Comparison of ENCODE assay signal across 22 cellular contexts in the genomic region with DNA sequence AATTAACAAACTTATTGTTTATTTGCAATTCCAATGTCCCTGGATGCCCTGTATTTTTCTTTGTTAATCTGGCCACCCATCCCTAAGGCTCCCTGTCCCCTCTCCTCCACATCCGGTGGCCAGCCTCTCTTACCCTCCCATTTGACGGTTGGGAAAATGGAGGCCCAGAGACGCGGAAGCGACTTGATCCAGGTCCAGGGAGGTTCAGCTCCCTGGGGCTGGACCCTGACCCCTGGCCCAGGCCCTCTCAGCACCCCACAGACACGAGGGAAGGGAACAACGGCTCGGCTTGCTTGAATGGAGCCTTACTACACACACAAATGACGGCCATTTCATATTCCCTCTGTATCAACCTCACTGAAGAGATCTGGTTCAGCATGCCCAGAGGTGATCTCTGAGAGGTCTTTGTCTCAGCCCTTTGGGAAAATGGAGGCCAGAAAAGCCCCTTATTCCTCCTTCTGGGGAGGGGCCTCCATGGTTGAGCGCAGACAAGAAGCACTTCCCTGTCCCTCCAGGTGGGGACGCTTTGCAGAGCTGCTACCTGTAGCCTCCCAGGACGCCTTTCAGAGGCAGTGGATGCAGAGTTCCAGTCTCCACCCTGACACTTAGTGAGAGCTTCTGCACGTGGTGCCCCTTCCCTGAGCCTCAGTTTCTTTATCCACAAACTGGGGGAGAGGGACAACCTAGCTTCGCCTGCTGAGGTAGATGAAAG.
"Had no signal": no experiment of that assay in that cellular context is flagged by ENCODE, and none has a peak within 500 bp of the region (broad histone marks: within the 10 kb centered on the region; RNA-seq: fewer than 3 reads in every experiment).

No MANE protein-coding gene starts in this region.

- H3K9me3 ChIP-seq: breast epithelium, psoas muscle, spleen, tibial nerve had no signal

- H3K4me3 ChIP-seq: breast epithelium, psoas muscle, spleen, tibial nerve had no signal

- H3K27me3 Mint-ChIP-seq: activated CD8-positive, alpha-beta T cell treated with anti-CD3 and anti-CD28 coated beads for 36 hours; activated T-helper 17 cell treated with anti-CD3 and anti-CD28 coated beads, Interleukin-2, amount 50 U/mL, for 72 hours; naive thymus-derived CD4-positive, alpha-beta T cell had no signal

- H3K9me3 Mint-ChIP-seq: activated CD4-positive, alpha-beta T cell treated with anti-CD3 and anti-CD28 coated beads, Interleukin-2, amount 10 ng/mL, durations not matched to agents 24 days and 14 days; activated CD8-positive, alpha-beta T cell treated with anti-CD3 and anti-CD28 coated beads for 36 hours; activated naive CD4-positive, alpha-beta T cell treated with anti-CD3 and anti-CD28 coated beads, Interleukin-2, amount 50 U/mL, for 72 hours; activated T-cell treated with anti-CD3 and anti-CD28 coated beads, Interleukin-2, amount 50 U/mL, for 4 hours; activated T-helper 17 cell treated with anti-CD3 and anti-CD28 coated beads, Interleukin-2, amount 50 U/mL, for 72 hours; immature natural killer cell; naive thymus-derived CD4-positive, alpha-beta T cell; T-helper 2 cell treated with Interferon-gamma antibody and Interleukin-4, amounts not matched to agents 5 μg/mL and 100 μg/mL, for 36 hours had no signal

- H3K4me1 ChIP-seq: breast epithelium, parathyroid adenoma, tibial nerve had no signal

- ATAC-seq: activated CD8-positive, alpha-beta T cell treated with anti-CD3 and anti-CD28 coated beads for 36 hours; activated naive CD4-positive, alpha-beta T cell treated with anti-CD3 and anti-CD28 coated beads, Interleukin-2, amount 50 U/mL, for 72 hours; activated T-cell treated with anti-CD3 and anti-CD28 coated beads, Interleukin-2, amount 50 U/mL, for 4 hours; activated T-helper 17 cell treated with anti-CD3 and anti-CD28 coated beads, Interleukin-2, amount 50 U/mL, for 72 hours; esophagus mucosa; naive thymus-derived CD4-positive, alpha-beta T cell; psoas muscle had no signal

- H3K27me3 ChIP-seq: spleen, tibial nerve had no signal

- H3K9ac ChIP-seq: parathyroid adenoma had no signal

- DNase-seq: activated CD4-positive, alpha-beta T cell treated with anti-CD3 and anti-CD28 coated beads, Interleukin-2, amount 10 ng/mL, durations not matched to agents 24 days and 14 days; activated CD8-positive, alpha-beta T cell treated with anti-CD3 and anti-CD28 coated beads for 36 hours; activated T-cell treated with anti-CD3 and anti-CD28 coated beads, Interleukin-2, amount 50 U/mL, for 4 hours; central memory CD4-positive, alpha-beta T cell; foreskin fibroblast; head of caudate nucleus; immature natural killer cell; midbrain; naive thymus-derived CD4-positive, alpha-beta T cell; nucleus accumbens; psoas muscle; spleen; stimulated activated CD4-positive, alpha-beta T cell treated with anti-CD3 and anti-CD28 coated beads, Interleukin-2, amount 100 ng/mL, for 48 hours; stimulated activated naive CD4-positive, alpha-beta T cell treated with Interleukin-2 at 50 U/mL for 16 hours; T-helper 1 cell had no signal

- H3K36me3 ChIP-seq: breast epithelium, spleen, tibial nerve had no signal

- H3K4me1 Mint-ChIP-seq: activated T-helper 17 cell treated with anti-CD3 and anti-CD28 coated beads, Interleukin-2, amount 50 U/mL, for 72 hours; immature natural killer cell had no signal

- H3K36me3 Mint-ChIP-seq: activated naive CD4-positive, alpha-beta T cell treated with anti-CD3 and anti-CD28 coated beads, Interleukin-2, amount 50 U/mL, for 72 hours; immature natural killer cell; naive thymus-derived CD4-positive, alpha-beta T cell had no signal

- H3K27ac Mint-ChIP-seq: activated CD4-positive, alpha-beta T cell treated with anti-CD3 and anti-CD28 coated beads, Interleukin-2, amount 10 ng/mL, durations not matched to agents 24 days and 14 days; activated CD8-positive, alpha-beta T cell treated with anti-CD3 and anti-CD28 coated beads for 36 hours; activated naive CD4-positive, alpha-beta T cell treated with anti-CD3 and anti-CD28 coated beads, Interleukin-2, amount 50 U/mL, for 72 hours; activated T-helper 17 cell treated with anti-CD3 and anti-CD28 coated beads, Interleukin-2, amount 50 U/mL, for 72 hours; immature natural killer cell; naive thymus-derived CD4-positive, alpha-beta T cell; T-helper 2 cell treated with Interferon-gamma antibody and Interleukin-4, amounts not matched to agents 5 μg/mL and 100 μg/mL, for 36 hours had no signal

- H3K27ac ChIP-seq: breast epithelium, parathyroid adenoma, psoas muscle, spleen, tibial nerve had no signal

- H2AFZ ChIP-seq: parathyroid adenoma had no signal

- H3K4me3 Mint-ChIP-seq: activated CD4-positive, alpha-beta T cell treated with anti-CD3 and anti-CD28 coated beads, Interleukin-2, amount 10 ng/mL, durations not matched to agents 24 days and 14 days; activated CD8-positive, alpha-beta T cell treated with anti-CD3 and anti-CD28 coated beads for 36 hours; activated T-cell treated with anti-CD3 and anti-CD28 coated beads, Interleukin-2, amount 50 U/mL, for 4 hours; activated T-helper 17 cell treated with anti-CD3 and anti-CD28 coated beads, Interleukin-2, amount 50 U/mL, for 72 hours; immature natural killer cell; naive thymus-derived CD4-positive, alpha-beta T cell; T-helper 2 cell treated with Interferon-gamma antibody and Interleukin-4, amounts not matched to agents 5 μg/mL and 100 μg/mL, for 36 hours had no signal

- H3K79me2 ChIP-seq: parathyroid adenoma had no signal
